11 cellular contexts compared by ENCODE assay signal in genomic region chr22:35398574-35398973, GRCh38. TPM values are rescaled to one million over a fixed set of nuclear protein-coding genes. Genes with fewer than 3 reads are reported as not detected.
A peak's percentile ranks its signal among the peaks of the same experiment; 100 is the strongest.
DNase-seq lines count a peak whose midpoint lies in the region; ATAC-seq and TF ChIP-seq lines count a peak whose summit lies in the region.
"Had no signal": no experiment of that assay in that cellular context is flagged by ENCODE, and none has a peak within 500 bp of the region (broad histone marks: within the 10 kb centered on the region; RNA-seq: fewer than 3 reads in every experiment).

No MANE protein-coding gene starts in this region.

- TF ChIP-seq CTCF in CD8-positive, alpha-beta T cell (IDR thresholded peaks at IDR 0.05), result no peak
- TF ChIP-seq CTCF in HCT116 (IDR thresholded peaks at IDR 0.05 in 2 of 3, conservative IDR thresholded peaks at IDR 0.05 in 1 of 3; ENCODE audit: borderline replicate concordance in 1 of 3, insufficient read depth in 1 of 3, low read depth in 2 of 3, low read length in 2 of 3) (no peak), nephron (IDR thresholded peaks at IDR 0.05; ENCODE audit: unreplicated experiment in 3 of 3) (no peak)

- intact Hi-C loops in CD8-positive, alpha-beta T cell (cut with DNase I, micrococcal nuclease), result loop anchor here in 1 of 2 experiments (2.0 kb wide), 1 partner anchor 1130 kb away; the partner anchor contains the start of gene EIF3D
- intact Hi-C loops in HCT116 (cut with micrococcal nuclease), result no loop called here
- intact Hi-C loops in activated T-helper 2 cell treated with anti-CD3 and anti-CD28 coated beads, Interferon-gamma antibody, Interleukin-2, Interleukin-4, amounts not matched to agents 10 μg/mL and 5 μg/mL and 100 μg/mL, durations not matched to agents 14 hours and 24 hours and 36 hours (cut with micrococcal nuclease), result no loop called here

- H3K4me3 Mint-ChIP-seq in CD8-positive, alpha-beta T cell, result peak overlapping the region; percentile 54
- H3K4me3 Mint-ChIP-seq in activated T-helper 2 cell treated with anti-CD3 and anti-CD28 coated beads, Interferon-gamma antibody, Interleukin-2, Interleukin-4, amounts not matched to agents 10 μg/mL and 5 μg/mL and 100 μg/mL, durations not matched to agents 14 hours and 24 hours and 36 hours (ENCODE audit: low read depth), result peak overlapping the region; percentile 99
- peak overlapping the region; percentile 73 to 99 (median 98) for H3K4me3 Mint-ChIP-seq in nephron

- POLR2A ChIA-PET in CD8-positive, alpha-beta T cell (lab: Charles Lee), result interaction anchor here (0.8 kb wide), 1 partner anchor 99 kb away, joined by 3 read pairs; the partner anchor contains the start of gene TOM1
- POLR2A ChIA-PET in HCT116 (lab: Charles Lee), result no interaction called here

- H3K4me3 ChIP-seq in CD8-positive, alpha-beta T cell (ENCODE audit: low read depth, low read length), result no peak overlapping the region
- H3K4me3 ChIP-seq in HCT116 (replicated peaks in 1 of 2; ENCODE audit: low read depth in 1 of 2, low read length in 2 of 2), result peak overlapping the region; percentile 95 to 98

- DNase-seq in CD8-positive, alpha-beta T cell, result no peak
- no peak for DNase-seq in HCT116 (ENCODE audit: low read depth, low spot score)
- no peak for DNase-seq in activated T-helper 2 cell treated with anti-CD3 and anti-CD28 coated beads, Interferon-gamma antibody, Interleukin-2, Interleukin-4, amounts not matched to agents 10 μg/mL and 5 μg/mL and 100 μg/mL, durations not matched to agents 14 hours and 24 hours and 36 hours (ENCODE audit: low spot score)
- no peak for DNase-seq in H4 (ENCODE audit: low spot score)
- DNase-seq: substantia nigra, T-helper 9 cell had no signal

- H3K27ac Mint-ChIP-seq in CD8-positive, alpha-beta T cell, result peak overlapping the region; percentile 97
- peak overlapping the region; percentile 99 for H3K27ac Mint-ChIP-seq in activated T-helper 2 cell treated with anti-CD3 and anti-CD28 coated beads, Interferon-gamma antibody, Interleukin-2, Interleukin-4, amounts not matched to agents 10 μg/mL and 5 μg/mL and 100 μg/mL, durations not matched to agents 14 hours and 24 hours and 36 hours
- H3K27ac Mint-ChIP-seq in nephron, result peak overlapping the region in 2 of 3 experiments; percentile 46 to 78

- no peaks in the 10 kb centered on the region for H3K9me3 Mint-ChIP-seq in CD8-positive, alpha-beta T cell
- H3K9me3 Mint-ChIP-seq in activated T-helper 2 cell treated with anti-CD3 and anti-CD28 coated beads, Interferon-gamma antibody, Interleukin-2, Interleukin-4, amounts not matched to agents 10 μg/mL and 5 μg/mL and 100 μg/mL, durations not matched to agents 14 hours and 24 hours and 36 hours, result no peaks in the 10 kb centered on the region
- no peaks in the 10 kb centered on the region for H3K9me3 Mint-ChIP-seq in nephron

- H3K79me2 ChIP-seq in HCT116 (ENCODE audit: insufficient read depth, low read length), result peaks cover 35% of the 10 kb centered on the region

- H3K4me2 ChIP-seq in HCT116 (ENCODE audit: low read length), result peak overlapping the region; percentile 85

- CTCF ChIA-PET in CD8-positive, alpha-beta T cell (lab: Charles Lee), result interaction anchor here (0.8 kb wide), 1 partner anchor 48 kb away, joined by 3 read pairs; no protein-coding TSS in a partner anchor
- CTCF ChIA-PET in HCT116 (lab: Charles Lee), result interaction anchor here (1.4 kb wide), 1 partner anchor 48 kb away, joined by 4 read pairs; no protein-coding TSS in a partner anchor

- no peaks in the 10 kb centered on the region for H4K20me1 ChIP-seq in HCT116 (ENCODE audit: insufficient read depth)

- BruUV-seq in HCT116 (replicated peaks; lab: Mats Ljungman, UMichigan), result no TSS peak

- RAD21 ChIA-PET in HCT116 (lab: Charles Lee; ENCODE audit: low non-redundant PET in 1 of 2, low total read pairs in 2 of 2, uncharacterized antibody in 2 of 2, unreplicated experiment in 2 of 2), result interaction anchor here in 1 of 2 experiments (0.6 kb wide), 1 partner anchor 40 kb away, joined by 3 read pairs; no protein-coding TSS in a partner anchor

- peaks cover 5% of the 10 kb centered on the region for H3K36me3 ChIP-seq in CD8-positive, alpha-beta T cell (ENCODE audit: insufficient read depth, low read length)
- H3K36me3 ChIP-seq in HCT116 (ENCODE audit: control insufficient read depth in 1 of 2, insufficient read depth in 2 of 2, low read length in 2 of 2), result peaks cover 6 to 29% of the 10 kb centered on the region in 2 experiments

- no peak for TF ChIP-seq POLR2A in HCT116 (IDR thresholded peaks at IDR 0.05; ENCODE audit: borderline replicate concordance, extremely low read depth, insufficient read depth, insufficient read length)

- H2AFZ ChIP-seq in HCT116 (ENCODE audit: low read depth, low read length, poor library complexity, severe bottlenecking), result no peak overlapping the region

- ATAC-seq in CD8-positive, alpha-beta T cell, result no peak
- no peak for ATAC-seq in HCT116
- ATAC-seq in GM18873 (IDR thresholded peaks at IDR 0.05; ENCODE audit: low FRiP score, unreplicated experiment), result no peak
- ATAC-seq in GM19328 (IDR thresholded peaks at IDR 0.05; ENCODE audit: unreplicated experiment), result no peak

- H3K9me2 ChIP-seq in HCT116 (ENCODE audit: insufficient read depth), result no peaks in the 10 kb centered on the region

- no peak overlapping the region for H3K27ac ChIP-seq in CD8-positive, alpha-beta T cell (ENCODE audit: low read depth, low read length)
- H3K27ac ChIP-seq in HCT116 (ENCODE audit: low read depth, low read length), result peak overlapping the region; percentile 88
- H3K27ac ChIP-seq: epithelial cell of prostate had no signal

- H3K27me3 Mint-ChIP-seq in CD8-positive, alpha-beta T cell (ENCODE audit: low read depth), result no peaks in the 10 kb centered on the region
- H3K27me3 Mint-ChIP-seq in activated T-helper 2 cell treated with anti-CD3 and anti-CD28 coated beads, Interferon-gamma antibody, Interleukin-2, Interleukin-4, amounts not matched to agents 10 μg/mL and 5 μg/mL and 100 μg/mL, durations not matched to agents 14 hours and 24 hours and 36 hours (ENCODE audit: low read depth), result no peaks in the 10 kb centered on the region
- H3K27me3 Mint-ChIP-seq in nephron (ENCODE audit: low read depth), result no peaks in the 10 kb centered on the region

- H3K9ac ChIP-seq in HCT116 (ENCODE audit: low read length), result peak overlapping the region; percentile 99

- peaks cover 19% of the 10 kb centered on the region for H3K36me3 Mint-ChIP-seq in CD8-positive, alpha-beta T cell
- H3K36me3 Mint-ChIP-seq in activated T-helper 2 cell treated with anti-CD3 and anti-CD28 coated beads, Interferon-gamma antibody, Interleukin-2, Interleukin-4, amounts not matched to agents 10 μg/mL and 5 μg/mL and 100 μg/mL, durations not matched to agents 14 hours and 24 hours and 36 hours (ENCODE audit: low read depth), result peaks cover 31% of the 10 kb centered on the region
- peaks cover 11% of the 10 kb centered on the region for H3K36me3 Mint-ChIP-seq in nephron (ENCODE audit: low read depth)

- no peaks in the 10 kb centered on the region for H3K9me3 ChIP-seq in CD8-positive, alpha-beta T cell (ENCODE audit: low read length)
- H3K9me3 ChIP-seq in HCT116 (ENCODE audit: control insufficient read depth in 1 of 2, insufficient read depth in 1 of 2, low read depth in 1 of 2, low read length in 2 of 2), result no peaks in the 10 kb centered on the region

- no peak for TF ChIP-seq RAD21 in HCT116 (IDR thresholded peaks at IDR 0.05; ENCODE audit: low read depth)

- no peaks in the 10 kb centered on the region for H3K27me3 ChIP-seq in CD8-positive, alpha-beta T cell (ENCODE audit: insufficient read depth, low read length)
- H3K27me3 ChIP-seq in HCT116 (ENCODE audit: insufficient read depth, low read length), result no peaks in the 10 kb centered on the region
- H3K27me3 ChIP-seq: hepatocyte had no signal

- peaks cover 13% of the 10 kb centered on the region for H3K4me1 ChIP-seq in CD8-positive, alpha-beta T cell (ENCODE audit: insufficient read depth, low read length)
- peaks cover 9 to 22% of the 10 kb centered on the region in 2 experiments; a peak in 3 of 4 replicates for H3K4me1 ChIP-seq in HCT116 (ENCODE audit: control insufficient read depth in 1 of 2, insufficient read depth in 2 of 2, low read length in 2 of 2)

- peaks cover 20% of the 10 kb centered on the region for H3K4me1 Mint-ChIP-seq in CD8-positive, alpha-beta T cell (ENCODE audit: low read depth)
- peaks cover 22% of the 10 kb centered on the region for H3K4me1 Mint-ChIP-seq in activated T-helper 2 cell treated with anti-CD3 and anti-CD28 coated beads, Interferon-gamma antibody, Interleukin-2, Interleukin-4, amounts not matched to agents 10 μg/mL and 5 μg/mL and 100 μg/mL, durations not matched to agents 14 hours and 24 hours and 36 hours (ENCODE audit: low read depth)
- H3K4me1 Mint-ChIP-seq in nephron, result peaks cover 27% of the 10 kb centered on the region

TF ChIP-seq in HCT116, 20 proteins besides CTCF, POLR2A, EP300 and RAD21 (continues in another document):
- TF ChIP-seq ZNF274 (IDR thresholded peaks at IDR 0.05; ENCODE audit: low read depth, low read length) (no peak), EZH2phosphoT487 (IDR thresholded peaks at IDR 0.05; ENCODE audit: borderline replicate concordance) (no peak), TCF7L2 (IDR thresholded peaks at IDR 0.05; ENCODE audit: borderline replicate concordance, extremely low read depth, insufficient read depth, insufficient read length) (no peak), SIN3A (IDR thresholded peaks at IDR 0.05; ENCODE audit: low read depth) (no peak), ELF1 (IDR thresholded peaks at IDR 0.05; ENCODE audit: borderline replicate concordance, low read depth) (no peak), FOSL1 (IDR thresholded peaks at IDR 0.05; ENCODE audit: low read depth) (no peak), SRF (IDR thresholded peaks at IDR 0.05; ENCODE audit: low read depth) (no peak), JUND (IDR thresholded peaks at IDR 0.05) (no peak), CEBPB (IDR thresholded peaks at IDR 0.05; ENCODE audit: low read depth) (no peak), EGR1 (IDR thresholded peaks at IDR 0.05; ENCODE audit: low read depth) (no peak), SP1 (IDR thresholded peaks at IDR 0.05; ENCODE audit: low read depth) (no peak)

RNA-seq across cellular contexts. Expression of gene MCM5, which starts 1.4 kb away (rescaled TPM):
- 10 to 100 TPM; 29.3 to 32.0 TPM for total RNA-seq in CD8-positive, alpha-beta T cell
- 194 TPM for total RNA-seq in HCT116 (2021; ENCODE audit: unreplicated experiment)
- polyA plus RNA-seq in HCT116 (2012), result 94.9 and 97.0 TPM in 2 replicates
- 270 and 286 TPM in 2 replicates for total RNA-seq in activated T-helper 2 cell treated with anti-CD3 and anti-CD28 coated beads, Interferon-gamma antibody, Interleukin-2, Interleukin-4, amounts not matched to agents 10 μg/mL and 5 μg/mL and 100 μg/mL, durations not matched to agents 14 hours and 24 hours and 36 hours
- total RNA-seq in H4 (2014; rRNA removed; shearing (Covaris generic)), result 51.4 and 57.4 TPM in 2 replicates

RNA-seq across cellular contexts. Expression of gene HMOX1, which starts 17.7 kb away (rescaled TPM):
- total RNA-seq in CD8-positive, alpha-beta T cell, result under 1 TPM; 0.52 to 0.83 TPM
- 26.4 TPM for total RNA-seq in HCT116 (2021; ENCODE audit: unreplicated experiment)
- polyA plus RNA-seq in HCT116 (2012), result 17.6 and 20.2 TPM in 2 replicates
- total RNA-seq in activated T-helper 2 cell treated with anti-CD3 and anti-CD28 coated beads, Interferon-gamma antibody, Interleukin-2, Interleukin-4, amounts not matched to agents 10 μg/mL and 5 μg/mL and 100 μg/mL, durations not matched to agents 14 hours and 24 hours and 36 hours, result 1.0 and 1.3 TPM in 2 replicates
- total RNA-seq in H4 (2014; rRNA removed; shearing (Covaris generic)), result 49.2 and 59.1 TPM in 2 replicates

Comparison
In these comparisons a context has a peak if more than half of its experiments do, and no peak if none do; other contexts are left out.
1. RNA of gene HMOX1, which starts 17.7 kb away (total RNA-seq): 49.2 to 59.1 TPM in H4 and 26.4 TPM in HCT116 (single experiment); 1.0 to 1.3 TPM in activated T-helper 2 cell treated with anti-CD3 and anti-CD28 coated beads, Interferon-gamma antibody, Interleukin-2, Interleukin-4, amounts not matched to agents 10 μg/mL and 5 μg/mL and 100 μg/mL, durations not matched to agents 14 hours and 24 hours and 36 hours and 0.52 to 0.83 TPM in CD8-positive, alpha-beta T cell; every median in the first group is over 10 times any median in the second.
2. Peak in every context shown above with its lines, with median percentiles within 50 percentile points of each other: H3K27ac Mint-ChIP-seq and H3K4me3 Mint-ChIP-seq.